12 cellular contexts compared by ENCODE assay signal in genomic region chrX:119618439-119618838, GRCh38. TPM values are rescaled to one million over a fixed set of nuclear protein-coding genes. Genes with fewer than 3 reads are reported as not detected.
DNase-seq lines count a peak whose midpoint lies in the region; ATAC-seq and TF ChIP-seq lines count a peak whose summit lies in the region.
"Had no signal": no experiment of that assay in that cellular context is flagged by ENCODE, and none has a peak within 500 bp of the region (broad histone marks: within the 10 kb centered on the region; RNA-seq: fewer than 3 reads in every experiment).

No MANE protein-coding gene starts in this region.

- H4K20me1 ChIP-seq in DOHH2 (ENCODE audit: control insufficient read depth, insufficient read depth, low read depth, low read length), result no peaks in the 10 kb centered on the region
- H4K20me1 ChIP-seq in OCI-LY1 (ENCODE audit: insufficient read depth, low read length), result no peaks in the 10 kb centered on the region

- TF ChIP-seq CTCF in DOHH2 (IDR thresholded peaks at IDR 0.05; ENCODE audit: low read depth, low read length, poor library complexity, severe bottlenecking) (no peak), OCI-LY1 (IDR thresholded peaks at IDR 0.05; ENCODE audit: low read length) (no peak), lower lobe of right lung (IDR thresholded peaks at IDR 0.05) (no peak)

- H3K27me3 ChIP-seq in DOHH2 (ENCODE audit: control insufficient read depth, low read length), result no peaks in the 10 kb centered on the region
- no peaks in the 10 kb centered on the region for H3K27me3 ChIP-seq in OCI-LY1 (ENCODE audit: insufficient read depth, low read length)
- no peaks in the 10 kb centered on the region for H3K27me3 ChIP-seq in lower lobe of right lung (ENCODE audit: low read depth)
- H3K27me3 ChIP-seq: cardiac muscle cell, esophagus muscularis mucosa had no signal

- H3K9ac ChIP-seq in OCI-LY1 (ENCODE audit: low read length), result no peak overlapping the region

- H3K4me1 ChIP-seq in DOHH2 (ENCODE audit: control insufficient read depth, low read length) (peaks cover 36% of the 10 kb centered on the region), OCI-LY1 (ENCODE audit: insufficient read depth, low read length, severe bottlenecking) (peaks cover 31% of the 10 kb centered on the region), lower lobe of right lung (peaks cover 5% of the 10 kb centered on the region)

- H3F3A ChIP-seq in DOHH2 (ENCODE audit: control insufficient read depth, insufficient read depth) (peaks cover 3% of the 10 kb centered on the region; the same call in 1 of the 2 replicates), OCI-LY1 (ENCODE audit: insufficient read depth, low read length) (no peaks in the 10 kb centered on the region)

- H3K9me3 ChIP-seq in DOHH2 (ENCODE audit: control insufficient read depth, insufficient read depth, low read length) (no peaks in the 10 kb centered on the region), OCI-LY1 (ENCODE audit: low read length) (no peaks in the 10 kb centered on the region), lower lobe of right lung (no peaks in the 10 kb centered on the region)
- H3K9me3 ChIP-seq: esophagus muscularis mucosa had no signal

- H3K79me2 ChIP-seq in DOHH2 (ENCODE audit: control insufficient read depth, low read length) (no peaks in the 10 kb centered on the region), OCI-LY1 (ENCODE audit: insufficient read depth, low read length) (no peaks in the 10 kb centered on the region)

- no peaks in the 10 kb centered on the region for H3K9me2 ChIP-seq in DOHH2 (replicated peaks; ENCODE audit: control insufficient read depth, low read length)
- H3K9me2 ChIP-seq in OCI-LY1 (ENCODE audit: low read depth, low read length), result no peaks in the 10 kb centered on the region

- ATAC-seq in GM21447 (IDR thresholded peaks at IDR 0.05; ENCODE audit: unreplicated experiment), result peak; percentile 34
- peak; percentile 59 to 76 for ATAC-seq in lower lobe of right lung

- H3K36me3 ChIP-seq in DOHH2 (ENCODE audit: control insufficient read depth, low read length), result peaks cover 7% of the 10 kb centered on the region
- peaks cover 22% of the 10 kb centered on the region for H3K36me3 ChIP-seq in OCI-LY1 (ENCODE audit: insufficient read depth, low read length)
- H3K36me3 ChIP-seq in lower lobe of right lung, result no peaks in the 10 kb centered on the region
- H3K36me3 ChIP-seq: cardiac muscle cell, esophagus muscularis mucosa had no signal

- H3K4me2 ChIP-seq in DOHH2 (ENCODE audit: low read length), result peak overlapping the region; percentile 64
- peak overlapping the region; percentile 51 for H3K4me2 ChIP-seq in OCI-LY1 (ENCODE audit: low read length)

- H3K27ac ChIP-seq in DOHH2 (ENCODE audit: low read depth, low read length) (peak overlapping the region; percentile 43), OCI-LY1 (ENCODE audit: low read depth, low read length, poor library complexity, severe bottlenecking) (peak overlapping the region; percentile 27), lower lobe of right lung (no peak overlapping the region)
- H3K27ac ChIP-seq: cardiac muscle cell, esophagus muscularis mucosa had no signal

- no peak overlapping the region for H2AFZ ChIP-seq in OCI-LY1 (ENCODE audit: low read length)

- peak; percentile 60 for DNase-seq in lower lobe of right lung
- no peak for DNase-seq in NCI-H82 (lab: John Stamatoyannopoulos, UW)
- no peak for DNase-seq in NCI-H2081 (lab: John Stamatoyannopoulos, UW)
- DNase-seq in NCI-H69 (lab: John Stamatoyannopoulos, UW), result no peak
- no peak for DNase-seq in stimulated activated CD4-positive, alpha-beta T cell treated with anti-CD3 and anti-CD28 coated beads, Interleukin-2, amount 100 ng/mL, for 48 hours
- DNase-seq: NCI-H345; stimulated activated CD4-positive, alpha-beta T cell treated with anti-CD3 and anti-CD28 coated beads, Interleukin-1b, Interleukin-23, amount 100 ng/mL, for 48 hours had no signal

- intact Hi-C loops in lower lobe of right lung (cut with DNase I), result no loop called here

- H3K4me3 ChIP-seq in DOHH2 (ENCODE audit: low read length), result peak overlapping the region; percentile 41
- peak overlapping the region; percentile 17 for H3K4me3 ChIP-seq in OCI-LY1 (ENCODE audit: low read depth, low read length, poor library complexity, severe bottlenecking)
- H3K4me3 ChIP-seq in lower lobe of right lung, result no peak overlapping the region
- H3K4me3 ChIP-seq: cardiac muscle cell, esophagus muscularis mucosa had no signal

RNA-seq across cellular contexts. Expression of gene NKRF, which starts 12.2 kb away (rescaled TPM):
- total RNA-seq in lower lobe of right lung, result 7.3 TPM

RNA-seq across cellular contexts. Expression of gene UBE2A, which starts 44.1 kb away (rescaled TPM):
- 50.6 TPM for total RNA-seq in lower lobe of right lung

RNA-seq across cellular contexts. Expression of gene STEEP1, which starts 53.2 kb away (rescaled TPM):
- total RNA-seq in lower lobe of right lung, result 20.1 TPM
